In the genomic region with DNA sequence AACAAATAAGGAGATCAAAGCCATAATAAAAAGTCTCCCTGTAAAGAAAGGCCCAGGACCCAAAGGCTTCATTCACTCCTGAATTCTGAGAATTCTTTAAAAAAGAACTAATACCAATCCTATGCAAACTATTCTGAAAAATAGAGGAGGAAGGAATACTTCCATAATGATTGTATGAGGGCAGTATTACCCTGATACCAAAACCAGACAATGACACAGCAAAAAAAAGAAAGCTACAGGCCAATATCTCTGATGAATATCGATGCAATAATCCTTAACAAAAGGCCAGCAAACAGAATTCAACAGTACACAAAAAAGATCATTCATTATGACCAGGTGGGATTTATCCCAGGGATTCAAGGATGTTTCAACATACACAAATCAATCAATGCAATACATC, we compare ENCODE assay signal across 31 cellular contexts.
"Had no signal": no experiment of that assay in that cellular context is flagged by ENCODE, and none has a peak within 500 bp of the region (broad histone marks: within the 10 kb centered on the region; RNA-seq: fewer than 3 reads in every experiment).

No MANE protein-coding gene starts in this region.

- H3K36me3 ChIP-seq: neutrophil, pancreas, prostate gland, right atrium auricular region, spleen, suprapubic skin, tibial artery, transverse colon, upper lobe of right lung, uterus had no signal

- H3K4me1 ChIP-seq: pancreas, prostate gland, right atrium auricular region, spleen, suprapubic skin, testis, tibial artery, transverse colon, upper lobe of right lung, uterus had no signal

- H3K9me3 ChIP-seq: neutrophil, pancreas, prostate gland, testis, uterus had no signal

- H3K27me3 Mint-ChIP-seq: naive thymus-derived CD8-positive, alpha-beta T cell; natural killer cell treated with Interleukin-12 subunit alpha and Interleukin-12 subunit beta and Interleukin-15 and Interleukin-18, amount 100 ng/mL, for 72 hours; stimulated activated memory B cell treated with anti-CD40 and anti-IgM and Interleukin-4, amounts not matched to agents 10 μg/mL and 1 μg/mL and 100 μg/mL, for 72 hours; stimulated activated naive CD8-positive, alpha-beta T cell treated with anti-CD3 and anti-CD28 coated beads, Interleukin-15, amount 100 ng/mL, for 72 hours; type B pancreatic cell had no signal

- H3K27ac ChIP-seq: neutrophil, pancreas, prostate gland, right atrium auricular region, skin epidermis, spleen, suprapubic skin, testis, tibial artery, transverse colon, upper lobe of right lung, uterus had no signal

- DNase-seq: naive thymus-derived CD8-positive, alpha-beta T cell; nephron progenitor cell; nucleus accumbens; pancreas; retina; spleen; stimulated activated CD4-positive, alpha-beta T cell treated with anti-CD3 and anti-CD28 coated beads, Interleukin-12 subunit alpha, Interleukin-12 subunit beta, amount 100 ng/mL, for 4 hours; stimulated activated CD4-positive, alpha-beta T cell treated with anti-CD3 and anti-CD28 coated beads, Interleukin-1b, Interleukin-23, amount 100 ng/mL, for 48 hours; stimulated activated CD4-positive, alpha-beta T cell treated with anti-CD3 and anti-CD28 coated beads, Interleukin-4, amount 100 ng/mL, for 1 hour; stimulated activated CD4-positive, alpha-beta T cell treated with anti-CD3 and anti-CD28 coated beads, Interleukin-4, amount 100 ng/mL, for 4 hours; stimulated activated CD8-positive, alpha-beta memory T cell treated with anti-CD3 and anti-CD28 coated beads, Interleukin-4, amount 100 ng/mL, for 48 hours; stimulated activated naive CD4-positive, alpha-beta T cell; stimulated activated naive CD8-positive, alpha-beta T cell treated with anti-CD3 and anti-CD28 coated beads, Interleukin-15, amount 100 ng/mL, for 72 hours; stimulated activated naive CD8-positive, alpha-beta T cell treated with anti-CD3 and anti-CD28 coated beads, Interleukin-15, Interleukin-2, amounts not matched to agents 100 U/mL and 50 U/mL, for 24 hours; substantia nigra; testis; tibial artery; transverse colon; upper lobe of right lung; uterus had no signal

- H3K4me3 Mint-ChIP-seq: naive thymus-derived CD8-positive, alpha-beta T cell; natural killer cell treated with Interleukin-12 subunit alpha and Interleukin-12 subunit beta and Interleukin-15 and Interleukin-18, amount 100 ng/mL, for 72 hours; nephron progenitor cell; neural crest cell; stimulated activated memory B cell treated with anti-CD40 and anti-IgM and Interleukin-4, amounts not matched to agents 10 μg/mL and 1 μg/mL and 100 μg/mL, for 72 hours; stimulated activated naive CD8-positive, alpha-beta T cell treated with anti-CD3 and anti-CD28 coated beads, Interleukin-15, amount 100 ng/mL, for 72 hours; type B pancreatic cell had no signal

- H3K27ac Mint-ChIP-seq: naive thymus-derived CD8-positive, alpha-beta T cell; natural killer cell treated with Interleukin-12 subunit alpha and Interleukin-12 subunit beta and Interleukin-15 and Interleukin-18, amount 100 ng/mL, for 72 hours; nephron progenitor cell; stimulated activated memory B cell treated with anti-CD40 and anti-IgM and Interleukin-4, amounts not matched to agents 10 μg/mL and 1 μg/mL and 100 μg/mL, for 72 hours; stimulated activated naive CD8-positive, alpha-beta T cell treated with anti-CD3 and anti-CD28 coated beads, Interleukin-15, amount 100 ng/mL, for 72 hours; type B pancreatic cell had no signal

- H3K4me3 ChIP-seq: pancreas, prostate gland, right atrium auricular region, skin epidermis, smooth muscle cell, spleen, suprapubic skin, testis, tibial artery, transverse colon, upper lobe of right lung, uterus had no signal

- H3K27me3 ChIP-seq: neutrophil, pancreas, right atrium auricular region, spleen, suprapubic skin, testis, tibial artery, transverse colon, upper lobe of right lung, uterus had no signal

- ATAC-seq: naive thymus-derived CD8-positive, alpha-beta T cell; natural killer cell treated with Interleukin-12 subunit alpha and Interleukin-12 subunit beta and Interleukin-15 and Interleukin-18, amount 100 ng/mL, for 72 hours; pancreas; sciatic nerve; stimulated activated memory B cell treated with anti-CD40 and anti-IgM and Interleukin-4, amounts not matched to agents 10 μg/mL and 1 μg/mL and 100 μg/mL, for 72 hours; stimulated activated naive CD8-positive, alpha-beta T cell treated with anti-CD3 and anti-CD28 coated beads, Interleukin-15, amount 100 ng/mL, for 72 hours; stimulated activated naive CD8-positive, alpha-beta T cell treated with anti-CD3 and anti-CD28 coated beads, Interleukin-15, Interleukin-2, amounts not matched to agents 100 U/mL and 50 U/mL, for 24 hours; upper lobe of right lung had no signal

- H3K4me1 Mint-ChIP-seq: naive thymus-derived CD8-positive, alpha-beta T cell; nephron progenitor cell; neural crest cell; stimulated activated memory B cell treated with anti-CD40 and anti-IgM and Interleukin-4, amounts not matched to agents 10 μg/mL and 1 μg/mL and 100 μg/mL, for 72 hours; stimulated activated naive CD8-positive, alpha-beta T cell treated with anti-CD3 and anti-CD28 coated beads, Interleukin-15, amount 100 ng/mL, for 72 hours had no signal

- FAIRE-seq: pancreas had no signal

- H3K4me2 ChIP-seq: smooth muscle cell had no signal

- H3K36me3 Mint-ChIP-seq: natural killer cell treated with Interleukin-12 subunit alpha and Interleukin-12 subunit beta and Interleukin-15 and Interleukin-18, amount 100 ng/mL, for 72 hours; stimulated activated memory B cell treated with anti-CD40 and anti-IgM and Interleukin-4, amounts not matched to agents 10 μg/mL and 1 μg/mL and 100 μg/mL, for 72 hours; type B pancreatic cell had no signal
